Comparison of ENCODE assay signal across 18 cellular contexts in the genomic region with DNA sequence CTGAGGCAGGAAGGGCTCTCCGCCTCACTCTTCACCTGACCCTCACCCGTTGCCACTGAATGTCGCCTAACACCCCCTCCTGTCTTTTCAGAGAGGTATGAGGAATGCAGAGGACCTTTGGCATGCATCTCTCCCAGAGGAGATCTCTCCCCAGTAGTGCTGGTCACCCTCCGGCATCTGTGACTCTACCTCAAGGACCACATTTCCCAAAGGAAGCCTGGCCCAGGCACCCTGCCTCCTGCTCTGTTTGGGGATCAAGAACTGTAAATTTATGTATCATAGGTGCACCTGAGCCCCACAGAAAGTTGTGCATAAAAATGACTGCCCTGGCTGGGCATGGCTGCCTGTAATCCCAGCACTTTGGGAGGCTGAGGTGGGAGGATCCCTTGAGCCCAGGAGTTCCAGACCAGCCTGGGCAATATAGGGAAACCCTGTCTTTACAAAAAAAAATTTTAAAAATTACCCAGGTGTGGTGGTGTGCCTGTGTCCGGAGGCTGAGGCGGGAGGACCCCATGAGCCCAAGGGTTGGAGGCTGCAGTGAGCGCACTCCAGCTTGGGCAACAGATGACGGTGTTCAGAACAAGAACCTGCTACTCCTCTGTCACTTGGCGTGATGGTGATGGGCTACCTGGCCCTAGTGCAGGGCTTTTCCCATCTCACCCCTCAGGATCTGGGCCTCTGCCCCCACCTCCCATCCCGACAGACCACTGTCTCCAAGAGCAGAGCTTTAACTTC. TPM values are rescaled to one million over a fixed set of nuclear protein-coding genes. Genes with fewer than 3 reads are reported as not detected.
DNase-seq lines count a peak whose midpoint lies in the region; TF ChIP-seq lines count a peak whose summit lies in the region.
"Had no signal": no experiment of that assay in that cellular context is flagged by ENCODE, and none has a peak within 500 bp of the region (broad histone marks: within the 10 kb centered on the region; RNA-seq: fewer than 3 reads in every experiment).

No MANE protein-coding gene starts in this region.

- H3K27ac Mint-ChIP-seq in activated naive CD4-positive, alpha-beta T cell treated with anti-CD3 and anti-CD28 coated beads, Interleukin-2, amount 50 U/mL, for 24 hours: peak overlapping the region; percentile 51
- H3K27ac Mint-ChIP-seq in activated naive CD4-positive, alpha-beta T cell treated with anti-CD3 and anti-CD28 coated beads, Interleukin-2, amount 10 ng/mL, durations not matched to agents 7 days and 5 days: no peak overlapping the region
- H3K27ac Mint-ChIP-seq in mesothelial cell of epicardium: peak overlapping the region; percentile 30
- H3K27ac Mint-ChIP-seq: activated B cell treated with CpG ODN at 0.5 μM for 24 hours; activated naive CD8-positive, alpha-beta T cell treated with anti-CD3 and anti-CD28 coated beads, Interleukin-2, amount 10 ng/mL, durations not matched to agents 7 days and 5 days had no signal

- H3K27ac ChIP-seq in stomach smooth muscle (ENCODE audit: low read length): peak overlapping the region; percentile 76
- H3K27ac ChIP-seq: cardiac muscle cell had no signal

- peaks cover 34 to 48% of the 10 kb centered on the region in 2 donors for H3K36me3 ChIP-seq in stomach smooth muscle (ENCODE audit: control insufficient read depth in 2 of 2, insufficient read depth in 2 of 2, low read length in 2 of 2)

- no peak overlapping the region for H3K4me3 Mint-ChIP-seq in activated naive CD4-positive, alpha-beta T cell treated with anti-CD3 and anti-CD28 coated beads, Interleukin-2, amount 50 U/mL, for 24 hours
- H3K4me3 Mint-ChIP-seq in activated naive CD4-positive, alpha-beta T cell treated with anti-CD3 and anti-CD28 coated beads, Interleukin-2, amount 10 ng/mL, durations not matched to agents 7 days and 5 days: no peak overlapping the region
- no peak overlapping the region for H3K4me3 Mint-ChIP-seq in mesothelial cell of epicardium
- H3K4me3 Mint-ChIP-seq: activated B cell treated with CpG ODN at 0.5 μM for 24 hours; activated naive CD8-positive, alpha-beta T cell treated with anti-CD3 and anti-CD28 coated beads, Interleukin-2, amount 10 ng/mL, durations not matched to agents 7 days and 5 days; naive thymus-derived CD4-positive, alpha-beta T cell had no signal

- H3K9me3 Mint-ChIP-seq in activated naive CD4-positive, alpha-beta T cell treated with anti-CD3 and anti-CD28 coated beads, Interleukin-2, amount 50 U/mL, for 24 hours: no peaks in the 10 kb centered on the region
- no peaks in the 10 kb centered on the region for H3K9me3 Mint-ChIP-seq in activated naive CD4-positive, alpha-beta T cell treated with anti-CD3 and anti-CD28 coated beads, Interleukin-2, amount 10 ng/mL, durations not matched to agents 7 days and 5 days
- H3K9me3 Mint-ChIP-seq in mesothelial cell of epicardium: no peaks in the 10 kb centered on the region
- H3K9me3 Mint-ChIP-seq: activated B cell treated with CpG ODN at 0.5 μM for 24 hours; activated naive CD8-positive, alpha-beta T cell treated with anti-CD3 and anti-CD28 coated beads, Interleukin-2, amount 10 ng/mL, durations not matched to agents 7 days and 5 days; naive thymus-derived CD4-positive, alpha-beta T cell had no signal

- TF ChIP-seq CTCF in NB4 (IDR thresholded peaks at IDR 0.05; ENCODE audit: low read depth, low read length): no peak
- TF ChIP-seq CTCF in mesothelial cell of epicardium (IDR thresholded peaks at IDR 0.05; ENCODE audit: unreplicated experiment): no peak

- no peaks in the 10 kb centered on the region for H3K27me3 Mint-ChIP-seq in activated naive CD4-positive, alpha-beta T cell treated with anti-CD3 and anti-CD28 coated beads, Interleukin-2, amount 50 U/mL, for 24 hours
- H3K27me3 Mint-ChIP-seq in activated naive CD4-positive, alpha-beta T cell treated with anti-CD3 and anti-CD28 coated beads, Interleukin-2, amount 10 ng/mL, durations not matched to agents 7 days and 5 days: no peaks in the 10 kb centered on the region
- no peaks in the 10 kb centered on the region for H3K27me3 Mint-ChIP-seq in mesothelial cell of epicardium (ENCODE audit: low read depth)
- H3K27me3 Mint-ChIP-seq: activated naive CD8-positive, alpha-beta T cell treated with anti-CD3 and anti-CD28 coated beads, Interleukin-2, amount 10 ng/mL, durations not matched to agents 7 days and 5 days; naive thymus-derived CD4-positive, alpha-beta T cell had no signal

- peaks cover 57% of the 10 kb centered on the region for H3K4me1 Mint-ChIP-seq in activated naive CD4-positive, alpha-beta T cell treated with anti-CD3 and anti-CD28 coated beads, Interleukin-2, amount 50 U/mL, for 24 hours
- H3K4me1 Mint-ChIP-seq in activated naive CD4-positive, alpha-beta T cell treated with anti-CD3 and anti-CD28 coated beads, Interleukin-2, amount 10 ng/mL, durations not matched to agents 7 days and 5 days: peaks cover 34% of the 10 kb centered on the region
- H3K4me1 Mint-ChIP-seq in mesothelial cell of epicardium: peaks cover 19% of the 10 kb centered on the region

- CTCF ChIA-PET in activated naive CD4-positive, alpha-beta T cell treated with anti-CD3 and anti-CD28 coated beads, Interleukin-2, amount 10 ng/mL, durations not matched to agents 7 days and 5 days (lab: Charles Lee): interaction anchor here (1.2 kb wide), 1 partner anchor 11 kb away, joined by 4 read pairs; no protein-coding TSS in a partner anchor

- H3K4me1 ChIP-seq in stomach smooth muscle (ENCODE audit: control insufficient read depth, insufficient read depth, low read length): peaks cover 49% of the 10 kb centered on the region

- H3K4me3 ChIP-seq in NB4 (ENCODE audit: low read depth, low read length): no peak overlapping the region
- H3K4me3 ChIP-seq in stomach smooth muscle (ENCODE audit: low read length in 2 of 2): no peak overlapping the region
- H3K4me3 ChIP-seq: cardiac muscle cell had no signal

- peaks cover 11% of the 10 kb centered on the region for H3K36me3 Mint-ChIP-seq in activated naive CD4-positive, alpha-beta T cell treated with anti-CD3 and anti-CD28 coated beads, Interleukin-2, amount 50 U/mL, for 24 hours
- H3K36me3 Mint-ChIP-seq in activated naive CD4-positive, alpha-beta T cell treated with anti-CD3 and anti-CD28 coated beads, Interleukin-2, amount 10 ng/mL, durations not matched to agents 7 days and 5 days: peaks cover 42% of the 10 kb centered on the region
- H3K36me3 Mint-ChIP-seq in mesothelial cell of epicardium: peaks cover 19% of the 10 kb centered on the region

- no peaks in the 10 kb centered on the region for H3K9me3 ChIP-seq in stomach smooth muscle (ENCODE audit: control insufficient read depth in 2 of 2, low read length in 2 of 2)

- H3K9ac ChIP-seq in stomach smooth muscle (ENCODE audit: low read length in 2 of 2): peak overlapping the region in 1 of 2 donors; percentile 11

- H3K27me3 ChIP-seq in stomach smooth muscle (ENCODE audit: control insufficient read depth in 1 of 2, insufficient read depth in 2 of 2, low read length in 2 of 2): no peaks in the 10 kb centered on the region
- H3K27me3 ChIP-seq: cardiac muscle cell had no signal

- TF ChIP-seq POLR2A in NB4 (IDR thresholded peaks at IDR 0.05; ENCODE audit: extremely low read depth, insufficient read length): peak; percentile 21

- no peak for DNase-seq in activated naive CD4-positive, alpha-beta T cell treated with anti-CD3 and anti-CD28 coated beads, Interleukin-2, amount 10 ng/mL, durations not matched to agents 7 days and 5 days
- DNase-seq in NB4 (ENCODE audit: low read depth): no peak
- DNase-seq in mesothelial cell of epicardium (ENCODE audit: low spot score in 2 of 2, unreplicated experiment in 2 of 2): no peak
- no peak for DNase-seq in SW480 (ENCODE audit: low spot score)
- no peak for DNase-seq in NCI-H524 (lab: John Stamatoyannopoulos, UW)
- DNase-seq in NCI-H446 (lab: John Stamatoyannopoulos, UW): no peak
- DNase-seq: activated B cell treated with CpG ODN at 0.5 μM for 24 hours; activated CD8-positive, alpha-beta memory T cell treated with anti-CD3 and anti-CD28 coated beads, Interleukin-2, amount 50 U/mL, for 48 hours; activated naive CD8-positive, alpha-beta T cell treated with anti-CD3 and anti-CD28 coated beads, Interleukin-2, amount 10 ng/mL, durations not matched to agents 7 days and 5 days; effector CD8-positive, alpha-beta T cell; naive thymus-derived CD4-positive, alpha-beta T cell; NCI-H774; stimulated activated CD4-positive, alpha-beta T cell treated with anti-CD3 and anti-CD28 coated beads, Interleukin-4, amount 100 ng/mL, for 24 hours; T-helper 1 cell had no signal

RNA-seq across cellular contexts. Expression of a gene that starts 13.7 kb away (rescaled TPM):
- total RNA-seq in mesothelial cell of epicardium: 65.4 to 70.4 TPM (median 68.9 TPM) in 3 replicates
- total RNA-seq: activated B cell treated with CpG ODN at 0.5 μM for 24 hours had no signal

RNA-seq across cellular contexts. Expression of a gene that starts 17.7 kb away (rescaled TPM):
- 16.1 to 18.3 TPM (median 16.4 TPM) in 3 replicates for total RNA-seq in mesothelial cell of epicardium
- total RNA-seq: activated B cell treated with CpG ODN at 0.5 μM for 24 hours; activated naive CD8-positive, alpha-beta T cell treated with anti-CD3 and anti-CD28 coated beads, Interleukin-2, amount 10 ng/mL, durations not matched to agents 7 days and 5 days; naive thymus-derived CD4-positive, alpha-beta T cell; RPMI7951 had no signal

RNA-seq across cellular contexts. Expression of a gene that starts 47.2 kb away (rescaled TPM):
- total RNA-seq in mesothelial cell of epicardium: 20.1 to 21.5 TPM (median 20.3 TPM) in 3 replicates
- total RNA-seq: activated B cell treated with CpG ODN at 0.5 μM for 24 hours, RPMI7951 had no signal

RNA-seq across cellular contexts. Expression of a gene that starts 55.8 kb away (rescaled TPM):
- 61.7 to 68.1 TPM (median 66.8 TPM) in 3 replicates for total RNA-seq in mesothelial cell of epicardium
